ENCODE assay signal across 13 cellular contexts in the genomic region with DNA sequence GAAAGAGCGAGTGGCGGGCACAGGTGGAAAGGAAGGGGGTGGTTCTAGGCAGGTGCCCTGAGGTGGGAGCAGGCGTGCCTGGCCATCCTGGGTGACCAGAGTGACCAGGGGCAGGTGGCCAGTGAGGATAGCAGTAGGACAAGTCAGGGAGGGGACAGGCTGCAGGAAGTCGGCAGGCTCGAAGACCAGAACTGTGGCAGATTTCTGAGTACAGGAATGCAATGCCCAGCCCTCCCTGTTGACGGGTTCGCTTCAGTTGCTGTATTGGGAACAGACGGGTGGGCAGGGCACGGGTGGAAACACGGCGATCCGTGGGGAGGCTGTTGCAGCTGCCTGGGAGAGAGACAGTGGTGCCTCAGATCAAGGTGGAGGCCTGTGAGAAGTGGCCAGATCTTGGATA. TPM values are rescaled to one million over a fixed set of nuclear protein-coding genes. Genes with fewer than 3 reads are reported as not detected.
DNase-seq lines count a peak whose midpoint lies in the region; ATAC-seq, FAIRE-seq and TF ChIP-seq lines count a peak whose summit lies in the region.
"Had no signal": no experiment of that assay in that cellular context is flagged by ENCODE, and none has a peak within 500 bp of the region (broad histone marks: within the 10 kb centered on the region; RNA-seq: fewer than 3 reads in every experiment).

No MANE protein-coding gene starts in this region.

- intact Hi-C loops in activated naive CD4-positive, alpha-beta T cell treated with anti-CD3 and anti-CD28 coated beads for 36 hours (cut with micrococcal nuclease) = no loop called here
- intact Hi-C loops in Panc1 (cut with micrococcal nuclease; ENCODE audit: unreplicated experiment) = no loop called here
- intact Hi-C loops in dendritic cell treated with granulocyte-macrophage colony-stimulating factor and Interleukin-4, amounts not matched to agents 40 ng/mL and 50 ng/mL, for 4 days (cut with micrococcal nuclease) = no loop called here

- TF ChIP-seq CTCF in Panc1 (IDR thresholded peaks at IDR 0.05) = no peak
- TF ChIP-seq CTCF in GM10248 (IDR thresholded peaks at IDR 0.05; ENCODE audit: control extremely low read depth, extremely low read depth, low read depth, missing control alignments) = no peak

- CTCF ChIA-PET in activated naive CD4-positive, alpha-beta T cell treated with anti-CD3 and anti-CD28 coated beads for 36 hours (lab: Charles Lee) = interaction anchor here (1.0 kb wide), 1 partner anchor 11 kb away, joined by 4 read pairs; no protein-coding TSS in a partner anchor
- CTCF ChIA-PET in Panc1 (lab: Charles Lee) = no interaction called here
- CTCF ChIA-PET in GM10248 (lab: Yijun Ruan, JAX) = interaction anchor here (1.3 to 2.6 kb wide), 3 partner anchors 11 to 39 kb away, joined by 3 to 15 read pairs (median 8); no protein-coding TSS in a partner anchor

- H3K27me3 ChIP-seq in Panc1 (ENCODE audit: control insufficient read depth, insufficient read depth, low read length) = no peaks in the 10 kb centered on the region
- H3K27me3 ChIP-seq in skeletal muscle satellite cell (ENCODE audit: control insufficient read depth, insufficient read depth, low read length) = no peaks in the 10 kb centered on the region
- H3K27me3 ChIP-seq: colonic mucosa, Peyer's patch had no signal

- DNase-seq in activated naive CD4-positive, alpha-beta T cell treated with anti-CD3 and anti-CD28 coated beads for 36 hours = no peak
- DNase-seq in activated naive CD4-positive, alpha-beta T cell (lab: John Stamatoyannopoulos, UW) = no peak
- DNase-seq in Panc1 (ENCODE audit: low read depth, low spot score) = no peak
- DNase-seq in frontal cortex (ENCODE audit: low spot score in 2 of 2) = no peak
- DNase-seq in GM10248 (ENCODE audit: extremely low spot score) = no peak
- no peak for DNase-seq in GM12892 (ENCODE audit: insufficient read length)
- DNase-seq: colonic mucosa, EL, Peyer's patch, small intestine had no signal

- no peak overlapping the region for H3K9ac ChIP-seq in skeletal muscle satellite cell (ENCODE audit: low read depth, low read length)

- peaks cover 30% of the 10 kb centered on the region for H3K4me1 Mint-ChIP-seq in activated naive CD4-positive, alpha-beta T cell treated with anti-CD3 and anti-CD28 coated beads for 36 hours (ENCODE audit: low read depth)
- peaks cover 33% of the 10 kb centered on the region for H3K4me1 Mint-ChIP-seq in dendritic cell treated with granulocyte-macrophage colony-stimulating factor and Interleukin-4, amounts not matched to agents 40 ng/mL and 50 ng/mL, for 4 days (ENCODE audit: low read depth)

- no peaks in the 10 kb centered on the region for H3K9me3 ChIP-seq in Panc1 (ENCODE audit: control insufficient read depth, insufficient read depth, low read depth, low read length)
- H3K9me3 ChIP-seq in skeletal muscle satellite cell (replicated peaks; ENCODE audit: low read length) = no peaks in the 10 kb centered on the region
- H3K9me3 ChIP-seq: colonic mucosa, Peyer's patch had no signal

- FAIRE-seq in frontal cortex (lab: Jason Lieb, UNC) (no peak), GM12892 (lab: Jason Lieb, UNC) (no peak)
- FAIRE-seq: small intestine had no signal

- H3K36me3 ChIP-seq in Panc1 (ENCODE audit: control insufficient read depth, insufficient read depth, low read length) (no peaks in the 10 kb centered on the region), skeletal muscle satellite cell (ENCODE audit: insufficient read depth, low read length) (peaks cover 10% of the 10 kb centered on the region)
- H3K36me3 ChIP-seq: colonic mucosa had no signal

- H3K4me2 ChIP-seq in skeletal muscle satellite cell (ENCODE audit: low read length) = peak overlapping the region; percentile 80

- peaks cover 5% of the 10 kb centered on the region for H3K36me3 Mint-ChIP-seq in activated naive CD4-positive, alpha-beta T cell treated with anti-CD3 and anti-CD28 coated beads for 36 hours (ENCODE audit: low read depth)
- peaks cover 30% of the 10 kb centered on the region for H3K36me3 Mint-ChIP-seq in dendritic cell treated with granulocyte-macrophage colony-stimulating factor and Interleukin-4, amounts not matched to agents 40 ng/mL and 50 ng/mL, for 4 days (ENCODE audit: low read depth)

- no peaks in the 10 kb centered on the region for H3K9me3 Mint-ChIP-seq in activated naive CD4-positive, alpha-beta T cell treated with anti-CD3 and anti-CD28 coated beads for 36 hours
- no peaks in the 10 kb centered on the region for H3K9me3 Mint-ChIP-seq in dendritic cell treated with granulocyte-macrophage colony-stimulating factor and Interleukin-4, amounts not matched to agents 40 ng/mL and 50 ng/mL, for 4 days

- no peak for ATAC-seq in Panc1

- POLR2A ChIA-PET in Panc1 (lab: Charles Lee) = no interaction called here
- POLR2A ChIA-PET in GM10248 (lab: Yijun Ruan, JAX) = no interaction called here

- H3K27ac Mint-ChIP-seq in activated naive CD4-positive, alpha-beta T cell treated with anti-CD3 and anti-CD28 coated beads for 36 hours = no peak overlapping the region
- H3K27ac Mint-ChIP-seq in dendritic cell treated with granulocyte-macrophage colony-stimulating factor and Interleukin-4, amounts not matched to agents 40 ng/mL and 50 ng/mL, for 4 days = peak overlapping the region; percentile 90

- BruUV-seq in Panc1 (replicated peaks; lab: Mats Ljungman, UMichigan) = no TSS peak

- H3K27ac ChIP-seq in Panc1 (ENCODE audit: low read length) = peak overlapping the region; percentile 97; the same call in 1 of the 2 replicates
- H3K27ac ChIP-seq: colonic mucosa, Peyer's patch had no signal

- H3K4me3 Mint-ChIP-seq in activated naive CD4-positive, alpha-beta T cell treated with anti-CD3 and anti-CD28 coated beads for 36 hours = peak overlapping the region; percentile 85
- no peak overlapping the region for H3K4me3 Mint-ChIP-seq in dendritic cell treated with granulocyte-macrophage colony-stimulating factor and Interleukin-4, amounts not matched to agents 40 ng/mL and 50 ng/mL, for 4 days

- no peaks in the 10 kb centered on the region for H3K27me3 Mint-ChIP-seq in activated naive CD4-positive, alpha-beta T cell treated with anti-CD3 and anti-CD28 coated beads for 36 hours (ENCODE audit: low read depth)
- no peaks in the 10 kb centered on the region for H3K27me3 Mint-ChIP-seq in dendritic cell treated with granulocyte-macrophage colony-stimulating factor and Interleukin-4, amounts not matched to agents 40 ng/mL and 50 ng/mL, for 4 days

- H3K4me1 ChIP-seq in Panc1 (ENCODE audit: control insufficient read depth, insufficient read depth, low read length) (peaks cover 41% of the 10 kb centered on the region), skeletal muscle satellite cell (ENCODE audit: control insufficient read depth, insufficient read depth, low read length) (peaks cover 37% of the 10 kb centered on the region)
- H3K4me1 ChIP-seq: colonic mucosa had no signal

- TF ChIP-seq POLR2A in GM12892 (IDR thresholded peaks at IDR 0.05; ENCODE audit: low read depth, low read length) = no peak

- in situ Hi-C loops in Panc1 (cut with HindIII; ENCODE audit: low pct_unique_long_range_greater_than_20kb, low sequenced_read_pairs) = no loop called here

- no peak overlapping the region for H3K4me3 ChIP-seq in Panc1 (ENCODE audit: low read depth in 2 of 2, low read length in 2 of 2)
- H3K4me3 ChIP-seq in skeletal muscle satellite cell (ENCODE audit: low read length) = no peak overlapping the region
- H3K4me3 ChIP-seq: colonic mucosa had no signal

RNA-seq across cellular contexts. Expression of gene ZNF628, which starts 1.9 kb away (rescaled TPM):
- total RNA-seq in activated naive CD4-positive, alpha-beta T cell treated with anti-CD3 and anti-CD28 coated beads for 36 hours = 1 to 10 TPM; 6.0 to 6.1 TPM
- total RNA-seq in Panc1 (2021; ENCODE audit: unreplicated experiment) = 21.7 TPM
- 20.0 TPM for polyA plus RNA-seq in Panc1 (2012; ENCODE audit: insufficient read length)
- 0.66 and 2.0 TPM in 2 replicates for total RNA-seq in skeletal muscle satellite cell (2012; rRNA removed)
- 0.41 TPM for total RNA-seq in frontal cortex
- 0.13 TPM for polyA plus RNA-seq in GM12892 (2012; ENCODE audit: missing spikeins)

RNA-seq across cellular contexts. Expression of gene NAT14, which starts 6.6 kb away (rescaled TPM):
- 1 to 10 TPM; 7.6 to 8.0 TPM for total RNA-seq in activated naive CD4-positive, alpha-beta T cell treated with anti-CD3 and anti-CD28 coated beads for 36 hours
- 93.1 TPM for total RNA-seq in Panc1 (2021; ENCODE audit: unreplicated experiment)
- 138 TPM for polyA plus RNA-seq in Panc1 (2012; ENCODE audit: insufficient read length)
- 10.0 and 10.9 TPM in 2 replicates for total RNA-seq in skeletal muscle satellite cell (2012; rRNA removed)
- 18.8 TPM for total RNA-seq in frontal cortex
- 12.0 TPM for polyA plus RNA-seq in GM12892 (2012; ENCODE audit: missing spikeins)

RNA-seq across cellular contexts. Expression of gene SSC5D, which starts 9.9 kb away (rescaled TPM):
- total RNA-seq in activated naive CD4-positive, alpha-beta T cell treated with anti-CD3 and anti-CD28 coated beads for 36 hours = under 1 TPM; 0.25 to 0.48 TPM
- total RNA-seq in Panc1 (2021; ENCODE audit: unreplicated experiment) (13.0 TPM), frontal cortex (under 0.01 TPM)
- 12.3 TPM for polyA plus RNA-seq in Panc1 (2012; ENCODE audit: insufficient read length)
- total RNA-seq in skeletal muscle satellite cell (2012; rRNA removed) = 11.9 and 24.2 TPM in 2 replicates
- 0.08 TPM for polyA plus RNA-seq in GM12892 (2012; ENCODE audit: missing spikeins)

RNA-seq across cellular contexts. Expression of gene C19orf85, which starts 13.8 kb away (rescaled TPM):
- total RNA-seq in activated naive CD4-positive, alpha-beta T cell treated with anti-CD3 and anti-CD28 coated beads for 36 hours = not detected
- total RNA-seq in Panc1 (2021; ENCODE audit: unreplicated experiment) (not detected), frontal cortex (not detected)
- polyA plus RNA-seq in Panc1 (2012; ENCODE audit: insufficient read length) = not detected
- not detected in 2 replicates for total RNA-seq in skeletal muscle satellite cell (2012; rRNA removed)
- not detected for polyA plus RNA-seq in GM12892 (2012; ENCODE audit: missing spikeins)
- total RNA-seq: colonic mucosa, Peyer's patch, urinary bladder had no signal
- polyA plus RNA-seq: small intestine had no signal

RNA-seq across cellular contexts. Expression of gene ISOC2, which starts 16.9 kb away (rescaled TPM):
- total RNA-seq in activated naive CD4-positive, alpha-beta T cell treated with anti-CD3 and anti-CD28 coated beads for 36 hours = 10 to 100 TPM; 18.6 to 20.5 TPM
- total RNA-seq in Panc1 (2021; ENCODE audit: unreplicated experiment) (150 TPM), frontal cortex (12.2 TPM)
- polyA plus RNA-seq in Panc1 (2012; ENCODE audit: insufficient read length) = 195 TPM
- total RNA-seq in skeletal muscle satellite cell (2012; rRNA removed) = 86.7 and 97.9 TPM in 2 replicates
- polyA plus RNA-seq in GM12892 (2012; ENCODE audit: missing spikeins) = 22.7 TPM
